8 cellular contexts compared by ENCODE assay signal in genomic region chr1:65793359-65793732, GRCh38. TPM values are rescaled to one million over a fixed set of nuclear protein-coding genes. Genes with fewer than 3 reads are reported as not detected.
DNase-seq lines count a peak whose midpoint lies in the region; ATAC-seq and TF ChIP-seq lines count a peak whose summit lies in the region.

No MANE protein-coding gene starts in this region.

- H3K4me3 ChIP-seq in AG10803 (ENCODE audit: low read length), result peak overlapping the region; percentile 67
- peak overlapping the region; percentile 38 for H3K4me3 ChIP-seq in HFF-Myc (replicated peaks; ENCODE audit: low read depth, low read length)
- H3K4me3 ChIP-seq in ectodermal cell (ENCODE audit: insufficient read depth, low read depth, low read length), result peak overlapping the region; percentile 41
- peak overlapping the region; percentile 26 to 57 for H3K4me3 ChIP-seq in muscle layer of duodenum (ENCODE audit: low read depth in 1 of 2, low read length in 2 of 2)

- DNase-seq in AG10803 (ENCODE audit: low read depth) (peak; percentile 9), HFF-Myc (ENCODE audit: extremely low read depth, low read depth) (no peak), T1000 (lab: John Stamatoyannopoulos, UW) (no peak)
- no peak for DNase-seq in activated naive CD4-positive, alpha-beta T cell treated with Interleukin-2 at 50 U/mL for 16 hours
- no peak for DNase-seq in activated CD4-positive, alpha-beta T cell treated with anti-CD3 and anti-CD28 coated beads, Interleukin-2, amount 50 U/mL, for 48 hours

- H3K36me3 ChIP-seq in ectodermal cell (ENCODE audit: control insufficient read depth, insufficient read depth, low read length) (no peaks in the 10 kb centered on the region), muscle layer of duodenum (ENCODE audit: control insufficient read depth in 1 of 2, insufficient read depth in 2 of 2, low read length in 2 of 2) (no peaks in the 10 kb centered on the region)

- 6% methylated on average over 20 of the region's 20 CpGs for WGBS in ectodermal cell, 2 experiments

- H3K4me1 ChIP-seq in ectodermal cell (ENCODE audit: control insufficient read depth, insufficient read depth, low read length), result peaks cover 4% of the 10 kb centered on the region
- H3K4me1 ChIP-seq in muscle layer of duodenum (ENCODE audit: control insufficient read depth in 1 of 2, insufficient read depth in 2 of 2, low read length in 2 of 2), result peaks cover 0 to 15% of the 10 kb centered on the region in 2 donors

- ATAC-seq in HG02885 (IDR thresholded peaks at IDR 0.05; ENCODE audit: poor library complexity, unreplicated experiment), result no peak

- peaks cover 65% of the 10 kb centered on the region for H3K27me3 ChIP-seq in ectodermal cell (ENCODE audit: control insufficient read depth, insufficient read depth, low read length, poor library complexity, severe bottlenecking)
- H3K27me3 ChIP-seq in muscle layer of duodenum (ENCODE audit: low read depth, low read length), result no peaks in the 10 kb centered on the region

- H3K27ac ChIP-seq in ectodermal cell (ENCODE audit: insufficient read depth, low read depth, low read length, poor library complexity, severe bottlenecking), result no peak overlapping the region
- no peak overlapping the region for H3K27ac ChIP-seq in muscle layer of duodenum (ENCODE audit: low read length)

- TF ChIP-seq CTCF in AG10803 (conservative IDR thresholded peaks at IDR 0.05; ENCODE audit: low read length) (no peak), HFF-Myc (IDR thresholded peaks at IDR 0.05; ENCODE audit: low read depth, low read length, missing control alignments) (no peak)

- H3K9me3 ChIP-seq in ectodermal cell (ENCODE audit: control insufficient read depth, low read length) (no peaks in the 10 kb centered on the region), muscle layer of duodenum (ENCODE audit: control insufficient read depth in 1 of 2, low read length in 2 of 2) (peaks cover 0 to 10% of the 10 kb centered on the region in 2 donors)

RNA-seq across cellular contexts. Expression of gene PDE4B, which starts 0.7 kb away (rescaled TPM):
- polyA plus RNA-seq in ectodermal cell (2013, experiment 1 of 4), result 3.7 TPM
- 3.3 TPM for polyA plus RNA-seq in ectodermal cell (2013, experiment 2 of 4)
- polyA plus RNA-seq in ectodermal cell (2013, experiment 3 of 4), result 6.6 TPM
- 6.0 TPM for polyA plus RNA-seq in ectodermal cell (2013, experiment 4 of 4)
